Comparison of ENCODE assay signal across 2 cellular contexts in genomic region chr3:36993326-36994283, GRCh38.
TF ChIP-seq lines count a peak whose summit lies in the region.

Gene MLH1 (plus strand): TSS chr3:36993518. CDS start chr3:36993548, 30 bp downstream.

TF ChIP-seq in WTC11, 78 proteins besides CTCF, POLR2A, EP300 and RAD21 (continued from another document):
- TF ChIP-seq E2F4 (CRISPR knock-in tag; IDR thresholded peaks at IDR 0.05; ENCODE audit: borderline replicate concordance, low read depth) (no peak), OVOL2 (CRISPR knock-in tag; IDR thresholded peaks at IDR 0.05; ENCODE audit: borderline replicate concordance) (no peak), ELF4 (CRISPR knock-in tag; IDR thresholded peaks at IDR 0.05; ENCODE audit: low read depth) (no peak), ZNF512 (CRISPR knock-in tag; IDR thresholded peaks at IDR 0.05; ENCODE audit: borderline replicate concordance) (no peak), FOXJ3 (CRISPR knock-in tag; IDR thresholded peaks at IDR 0.05; ENCODE audit: borderline replicate concordance) (no peak), ZNF219 (CRISPR knock-in tag; IDR thresholded peaks at IDR 0.05; ENCODE audit: borderline replicate concordance) (no peak), ATF6 (CRISPR knock-in tag; IDR thresholded peaks at IDR 0.05) (no peak), USF2 (CRISPR knock-in tag; IDR thresholded peaks at IDR 0.05) (no peak; the same call in 1 of the 2 replicates)
TF ChIP-seq in WTC11: peak in this region for 21.

TF ChIP-seq in HepG2, 621 proteins besides CTCF, POLR2A, EP300 and RAD21 (continued from another document and continues in another):
- TF ChIP-seq ZHX2 (IDR thresholded peaks at IDR 0.05; ENCODE audit: low read depth) = peak; percentile 89
- no peak for TF ChIP-seq ZHX2 (CRISPR knock-in tag; IDR thresholded peaks at IDR 0.05; ENCODE audit: borderline replicate concordance)
- peak; percentile 77 for TF ChIP-seq BRD4 (CRISPR knock-in tag; IDR thresholded peaks at IDR 0.05)
- peak; percentile 39; the same call in 1 of the 2 replicates for TF ChIP-seq ZNF503 (CRISPR knock-in tag; IDR thresholded peaks at IDR 0.05)
- TF ChIP-seq CEBPB (IDR thresholded peaks at IDR 0.05; ENCODE audit: borderline replicate concordance, low read depth, low read length) = peak; percentile 93
- TF ChIP-seq TGIF2 (CRISPR knock-in tag; IDR thresholded peaks at IDR 0.05) = peak; percentile 86; the same call in 1 of the 2 replicates
- TF ChIP-seq ELF1 (CRISPR knock-in tag; IDR thresholded peaks at IDR 0.05) = peak; percentile 85
- no peak for TF ChIP-seq LRRFIP1 (CRISPR knock-in tag; conservative IDR thresholded peaks at IDR 0.05)
- TF ChIP-seq PRPF4 (IDR thresholded peaks at IDR 0.05; ENCODE audit: low read depth, low read length, poor library complexity, severe bottlenecking) = no peak
- no peak for TF ChIP-seq GZF1 (CRISPR knock-in tag; IDR thresholded peaks at IDR 0.05)
- TF ChIP-seq ONECUT2 (CRISPR knock-in tag; IDR thresholded peaks at IDR 0.05) = 0 out of 2 replicates have a peak, but pooled peaks have one; percentile 11
- TF ChIP-seq HNF1A (IDR thresholded peaks at IDR 0.05; ENCODE audit: low read depth) = no peak
- TF ChIP-seq HNF1A (CRISPR knock-in tag; IDR thresholded peaks at IDR 0.05; ENCODE audit: borderline replicate concordance) = peak; percentile 56; the same call in 1 of the 2 replicates
- no peak for TF ChIP-seq U2AF1 (optimal IDR thresholded peaks at IDR 0.05; ENCODE audit: low read depth, low read length)
- TF ChIP-seq ZNF383 (CRISPR knock-in tag; IDR thresholded peaks at IDR 0.05; ENCODE audit: borderline replicate concordance) = 0 out of 2 replicates have a peak, but pooled peaks have one; percentile 57
- no peak for TF ChIP-seq UBTF (CRISPR knock-in tag; IDR thresholded peaks at IDR 0.05)
- 0 out of 2 replicates have a peak, but pooled peaks have one; percentile 53 for TF ChIP-seq KDM2A (CRISPR knock-in tag; IDR thresholded peaks at IDR 0.05; ENCODE audit: borderline replicate concordance, low read depth)
- TF ChIP-seq NONO (IDR thresholded peaks at IDR 0.05) = no peak
- TF ChIP-seq NONO (CRISPR knock-in tag; conservative IDR thresholded peaks at IDR 0.05) = peak; percentile 61; the same call in 1 of the 2 replicates
- TF ChIP-seq ZNF670 (CRISPR knock-in tag; IDR thresholded peaks at IDR 0.05; ENCODE audit: borderline replicate concordance) = peak; percentile 63; the same call in 1 of the 2 replicates
- no peak for TF ChIP-seq NFRKB (IDR thresholded peaks at IDR 0.05)
- TF ChIP-seq PAF1 (CRISPR knock-in tag; IDR thresholded peaks at IDR 0.05) = no peak
- no peak for TF ChIP-seq MTERF4 (CRISPR knock-in tag; IDR thresholded peaks at IDR 0.05)
- TF ChIP-seq ZNF816 (CRISPR knock-in tag; IDR thresholded peaks at IDR 0.05; ENCODE audit: borderline replicate concordance) = peak; percentile 25; the same call in 1 of the 2 replicates
- peak; percentile 73; the same call in 1 of the 2 replicates for TF ChIP-seq ATF6 (CRISPR knock-in tag; conservative IDR thresholded peaks at IDR 0.05)
- no peak for TF ChIP-seq CHCHD3 (CRISPR knock-in tag; IDR thresholded peaks at IDR 0.05)
- TF ChIP-seq ZNF556 (CRISPR knock-in tag; IDR thresholded peaks at IDR 0.05; ENCODE audit: borderline replicate concordance) = peak; percentile 72; the same call in 1 of the 2 replicates
- TF ChIP-seq NFE2L1 (CRISPR knock-in tag; IDR thresholded peaks at IDR 0.05; ENCODE audit: borderline replicate concordance) = peak; percentile 87; the same call in 1 of the 2 replicates
- no peak for TF ChIP-seq ZBTB7A (CRISPR knock-in tag; IDR thresholded peaks at IDR 0.05)
- no peak; the same call in 1 of the 2 replicates for TF ChIP-seq ARNTL (CRISPR knock-in tag; IDR thresholded peaks at IDR 0.05)
- TF ChIP-seq ZBTB42 (CRISPR knock-in tag; IDR thresholded peaks at IDR 0.05) = no peak
- TF ChIP-seq TCF7 (IDR thresholded peaks at IDR 0.05; ENCODE audit: low read depth) = no peak
- 0 out of 2 replicates have a peak, but pooled peaks have one; percentile 45 for TF ChIP-seq ZNF724P (CRISPR knock-in tag; IDR thresholded peaks at IDR 0.05; ENCODE audit: borderline replicate concordance)
- no peak for TF ChIP-seq ZNF484 (CRISPR knock-in tag; IDR thresholded peaks at IDR 0.05; ENCODE audit: borderline replicate concordance, low read depth)
- TF ChIP-seq ZNF619 (CRISPR knock-in tag; IDR thresholded peaks at IDR 0.05) = peak; percentile 77; the same call in 1 of the 2 replicates
- TF ChIP-seq NR1H2 (CRISPR knock-in tag; IDR thresholded peaks at IDR 0.05; ENCODE audit: borderline replicate concordance, low read depth) = no peak
- TF ChIP-seq ZNF430 (CRISPR knock-in tag; IDR thresholded peaks at IDR 0.05) = 0 out of 2 replicates have a peak, but pooled peaks have one; percentile 9
